In genomic region chr1:240888039-240888786, GRCh38 we compare ENCODE assay signal across 8 cellular contexts.
A peak's percentile ranks its signal among the peaks of the same experiment; 100 is the strongest.
DNase-seq lines count a peak whose midpoint lies in the region; ATAC-seq, FAIRE-seq and TF ChIP-seq lines count a peak whose summit lies in the region.

No MANE protein-coding gene starts in this region.

- no peak for FAIRE-seq in kidney (lab: Jason Lieb, UNC)

- H3K9me3 ChIP-seq in kidney (ENCODE audit: control insufficient read depth in 1 of 2, low read length in 2 of 2), result no peaks in the 10 kb centered on the region

- no peak overlapping the region for H3K27ac ChIP-seq in VCaP
- H3K27ac ChIP-seq in kidney (ENCODE audit: low read depth in 2 of 2, low read length in 2 of 2), result no peak overlapping the region

- DNase-seq in NOMO-1 (lab: John Stamatoyannopoulos, UW; ENCODE audit: unreplicated experiment in 2 of 2) (peak; percentile 4 to 5), NOMO-1 treated with dmso at 0.1 percent for 144 hours (lab: John Stamatoyannopoulos, UW; ENCODE audit: unreplicated experiment) (no peak), M059J (ENCODE audit: low read depth) (peak; percentile 42), kidney (no peak), NCI-H446 treated with DMSO at 0.1 percent for 48 hours (lab: John Stamatoyannopoulos, UW) (no peak)

- H3K4me1 ChIP-seq in kidney (ENCODE audit: control insufficient read depth in 1 of 2, insufficient read depth in 1 of 2, low read depth in 1 of 2, low read length in 2 of 2), result no peaks in the 10 kb centered on the region

- no peak overlapping the region for H3K9ac ChIP-seq in kidney (ENCODE audit: low read length in 2 of 2)

- H3K4me3 ChIP-seq in kidney (ENCODE audit: low read length in 2 of 2), result no peak overlapping the region

- H3K36me3 ChIP-seq in kidney (ENCODE audit: control insufficient read depth in 1 of 2, insufficient read depth in 2 of 2, low read length in 2 of 2), result no peaks in the 10 kb centered on the region

- TF ChIP-seq CTCF in VCaP (conservative IDR thresholded peaks at IDR 0.05), result peak; percentile 88
- peak; percentile 65 for TF ChIP-seq CTCF in kidney (IDR thresholded peaks at IDR 0.05; ENCODE audit: borderline replicate concordance, extremely low read depth, insufficient read depth)

- peak; percentile 74 for ATAC-seq in GM21528 (IDR thresholded peaks at IDR 0.05; ENCODE audit: low FRiP score, unreplicated experiment)
- ATAC-seq in HG02938 (IDR thresholded peaks at IDR 0.05; ENCODE audit: unreplicated experiment), result no peak

- intact Hi-C loops in kidney (cut with DNase I), result no loop called here

Comparison
In these comparisons a context has a peak if more than half of its experiments do, and no peak if none do; other contexts are left out.
1. DNase-seq: peak in NOMO-1 (2 of 2) and M059J (single experiment); none in NOMO-1 treated with dmso at 0.1 percent for 144 hours (single experiment), kidney (single experiment) and NCI-H446 treated with DMSO at 0.1 percent for 48 hours (single experiment).